In the genomic region with DNA sequence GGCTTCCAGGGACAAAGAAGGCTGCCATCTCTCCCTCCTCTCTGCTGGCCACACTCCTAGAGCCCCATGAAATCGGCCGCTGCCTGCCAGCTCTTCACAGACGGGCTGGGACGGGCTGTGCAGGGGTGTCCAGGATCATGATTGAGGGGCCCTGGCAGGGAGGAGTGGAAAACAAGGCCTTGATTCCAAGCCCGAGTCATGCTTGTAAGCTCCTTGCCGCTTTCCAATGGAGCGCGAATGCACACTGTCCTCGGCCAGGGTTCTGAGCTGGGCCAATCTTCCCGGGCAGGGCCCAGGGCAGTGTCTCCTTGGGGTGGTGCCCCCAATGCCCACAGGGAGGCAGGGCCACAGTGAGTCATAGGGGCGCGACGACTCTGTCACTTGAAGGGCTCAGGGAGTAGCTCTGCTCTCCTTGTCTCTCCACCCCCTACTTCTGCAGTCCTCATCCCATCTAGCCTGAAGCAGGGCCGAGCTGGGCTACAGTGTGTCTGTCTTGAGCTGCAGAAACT, we compare ENCODE assay signal across 1 cellular context.
TF ChIP-seq lines count a peak whose summit lies in the region.

No MANE protein-coding gene starts in this region.

TF ChIP-seq in HepG2, 621 proteins besides CTCF, POLR2A, EP300 and RAD21 (continued from another document):
- TF ChIP-seq, protein P1, sequence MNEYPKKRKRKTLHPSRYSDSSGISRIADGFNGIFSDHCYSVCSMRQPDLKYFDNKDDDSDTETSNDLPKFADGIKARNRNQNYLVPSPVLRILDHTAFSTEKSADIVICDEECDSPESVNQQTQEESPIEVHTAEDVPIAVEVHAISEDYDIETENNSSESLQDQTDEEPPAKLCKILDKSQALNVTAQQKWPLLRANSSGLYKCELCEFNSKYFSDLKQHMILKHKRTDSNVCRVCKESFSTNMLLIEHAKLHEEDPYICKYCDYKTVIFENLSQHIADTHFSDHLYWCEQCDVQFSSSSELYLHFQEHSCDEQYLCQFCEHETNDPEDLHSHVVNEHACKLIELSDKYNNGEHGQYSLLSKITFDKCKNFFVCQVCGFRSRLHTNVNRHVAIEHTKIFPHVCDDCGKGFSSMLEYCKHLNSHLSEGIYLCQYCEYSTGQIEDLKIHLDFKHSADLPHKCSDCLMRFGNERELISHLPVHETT (CRISPR knock-in tag; conservative IDR thresholded peaks at IDR 0.05) = no peak
